Comparison of ENCODE assay signal across 26 cellular contexts in genomic region chrX:20230406-20230805, GRCh38. TPM values are rescaled to one million over a fixed set of nuclear protein-coding genes. Genes with fewer than 3 reads are reported as not detected.
DNase-seq lines count a peak whose midpoint lies in the region; ATAC-seq, FAIRE-seq and TF ChIP-seq lines count a peak whose summit lies in the region.
"Had no signal": no experiment of that assay in that cellular context is flagged by ENCODE, and none has a peak within 500 bp of the region (broad histone marks: within the 10 kb centered on the region; RNA-seq: fewer than 3 reads in every experiment).

No MANE protein-coding gene starts in this region.

- peaks cover 53% of the 10 kb centered on the region for H4K20me1 ChIP-seq in HepG2 (ENCODE audit: insufficient read depth, low read length)

- in situ Hi-C loops in HepG2 (cut with HindIII; ENCODE audit: extremely low pct_ligation_motif_present, low pct_unique_long_range_greater_than_20kb): no loop called here

- no peaks in the 10 kb centered on the region for H3K27me3 Mint-ChIP-seq in endodermal cell (ENCODE audit: insufficient read depth)
- H3K27me3 Mint-ChIP-seq: activated CD4-positive, alpha-beta T cell treated with anti-CD3 and anti-CD28 coated beads, Interleukin-2, amount 10 ng/mL, durations not matched to agents 24 days and 14 days; progenitor cell of endocrine pancreas had no signal

- no peak overlapping the region for H3K4me2 ChIP-seq in HepG2 (ENCODE audit: low read depth, low read length)

- no peak for TF ChIP-seq POLR2A in HepG2 (IDR thresholded peaks at IDR 0.05; ENCODE audit: insufficient read depth in 1 of 2, low read depth in 2 of 2, low read length in 2 of 2)
- TF ChIP-seq POLR2A in right lobe of liver (IDR thresholded peaks at IDR 0.05): no peak
- TF ChIP-seq POLR2A in ovary (IDR thresholded peaks at IDR 0.05): no peak
- TF ChIP-seq POLR2A in lower leg skin (IDR thresholded peaks at IDR 0.05): no peak

- no peak overlapping the region for H3K9ac ChIP-seq in HepG2 (ENCODE audit: insufficient read depth, low read depth, low read length)
- no peak overlapping the region for H3K9ac ChIP-seq in endodermal cell (ENCODE audit: extremely low read depth, low read length, poor library complexity, severe bottlenecking)

- no peak for TF ChIP-seq EP300 in HepG2 (IDR thresholded peaks at IDR 0.05; ENCODE audit: low read depth in 2 of 2, low read length in 2 of 2)
- no peak for TF ChIP-seq EP300 in HepG2 (CRISPR knock-in tag; IDR thresholded peaks at IDR 0.05; ENCODE audit: borderline replicate concordance)
- no peak for TF ChIP-seq EP300 in ovary (IDR thresholded peaks at IDR 0.05)

- H3K9me3 ChIP-seq in HepG2 (ENCODE audit: low read length) (no peaks in the 10 kb centered on the region), right lobe of liver (no peaks in the 10 kb centered on the region), ovary (no peaks in the 10 kb centered on the region), endodermal cell (ENCODE audit: control insufficient read depth, low read length) (peaks cover 3% of the 10 kb centered on the region)
- H3K9me3 ChIP-seq: BE2C, body of pancreas, Caco-2, left lung, SJSA1, upper lobe of left lung had no signal

- H3K4me3 Mint-ChIP-seq in endodermal cell: no peak overlapping the region
- H3K4me3 Mint-ChIP-seq: activated CD4-positive, alpha-beta T cell treated with anti-CD3 and anti-CD28 coated beads, Interleukin-2, amount 10 ng/mL, durations not matched to agents 24 days and 14 days; immature natural killer cell; mesothelial cell of epicardium had no signal

- FAIRE-seq in HepG2 (lab: Jason Lieb, UNC): no peak

- TF ChIP-seq CTCF in HepG2 (CRISPR knock-in tag; IDR thresholded peaks at IDR 0.05): no peak
- TF ChIP-seq CTCF in right lobe of liver (IDR thresholded peaks at IDR 0.05): no peak
- no peak for TF ChIP-seq CTCF in ovary (IDR thresholded peaks at IDR 0.05)
- TF ChIP-seq CTCF in endodermal cell (conservative IDR thresholded peaks at IDR 0.05): no peak
- no peak for TF ChIP-seq CTCF in lower leg skin (IDR thresholded peaks at IDR 0.05)

- H3K4me3 ChIP-seq in HepG2 (replicated peaks in 1 of 3; ENCODE audit: insufficient read depth in 1 of 3, low read depth in 2 of 3, low read length in 3 of 3) (no peak overlapping the region), right lobe of liver (no peak overlapping the region), ovary (no peak overlapping the region), endodermal cell (ENCODE audit: low read length) (no peak overlapping the region), lower leg skin (ENCODE audit: low read depth, poor library complexity, severe bottlenecking) (no peak overlapping the region)
- H3K4me3 ChIP-seq: body of pancreas, left lung, SJSA1, upper lobe of left lung had no signal

- no peak for TF ChIP-seq RAD21 in HepG2 (CRISPR knock-in tag; IDR thresholded peaks at IDR 0.05)

- peaks cover 44% of the 10 kb centered on the region for H3K9me3 Mint-ChIP-seq in endodermal cell
- H3K9me3 Mint-ChIP-seq: activated CD4-positive, alpha-beta T cell treated with anti-CD3 and anti-CD28 coated beads, Interleukin-2, amount 10 ng/mL, durations not matched to agents 24 days and 14 days had no signal

- H3K4me1 Mint-ChIP-seq in endodermal cell: peaks cover 1% of the 10 kb centered on the region
- H3K4me1 Mint-ChIP-seq: mesothelial cell of epicardium had no signal

- no peaks in the 10 kb centered on the region for H3K27me3 ChIP-seq in HepG2 (ENCODE audit: control insufficient read depth in 1 of 2, insufficient read depth in 2 of 2, low read length in 2 of 2)
- H3K27me3 ChIP-seq in right lobe of liver: no peaks in the 10 kb centered on the region
- H3K27me3 ChIP-seq in ovary: no peaks in the 10 kb centered on the region
- no peaks in the 10 kb centered on the region for H3K27me3 ChIP-seq in endodermal cell (ENCODE audit: control insufficient read depth, insufficient read depth, low read length, poor library complexity, severe bottlenecking)
- H3K27me3 ChIP-seq: BE2C, body of pancreas, left lung, SJSA1, upper lobe of left lung had no signal

- H2AFZ ChIP-seq in HepG2 (ENCODE audit: low read length): no peak overlapping the region

- whole genome bisulfite sequencing in HepG2 (ENCODE audit: low lambda C conversion rate): 92% methylated on average over 3 of the region's 3 CpGs
- WGBS in right lobe of liver (ENCODE audit: insufficient coverage, low coverage, low lambda C conversion rate, missing lambda C conversion rate): 68% methylated on average over 3 of the region's 3 CpGs
- 83 to 88% (median 85%) methylated on average over 3 of the region's 3 CpGs for WGBS in ovary, 3 donors
- WGBS in endodermal cell (ENCODE audit: insufficient coverage in 1 of 2, insufficient read length in 1 of 2), 2 experiments: 67 to 91% methylated on average over 1 to 3 of the region's 3 CpGs
- 86 to 89% methylated on average over 3 of the region's 3 CpGs for WGBS in lower leg skin, 2 donors

- intact Hi-C loops in HepG2 (cut with micrococcal nuclease; ENCODE audit: unreplicated experiment): no loop called here
- intact Hi-C loops in right lobe of liver (cut with DNase I): no loop called here
- intact Hi-C loops in ovary (cut with DNase I): no loop called here
- intact Hi-C loops in lower leg skin (cut with DNase I; ENCODE audit: low total_unique reads): no loop called here

- H3K27ac ChIP-seq in HepG2 (ENCODE audit: extremely low read length, insufficient read depth, low read length) (peak overlapping the region; percentile 26), right lobe of liver (no peak overlapping the region), ovary (no peak overlapping the region), endodermal cell (ENCODE audit: low read depth, low read length) (no peak overlapping the region)
- H3K27ac ChIP-seq: body of pancreas, left lung, SJSA1, upper lobe of left lung had no signal

- H3K4me1 ChIP-seq in HepG2 (ENCODE audit: insufficient read depth, low read length) (peaks cover 76% of the 10 kb centered on the region), right lobe of liver (no peaks in the 10 kb centered on the region), ovary (ENCODE audit: insufficient read depth) (no peaks in the 10 kb centered on the region), endodermal cell (ENCODE audit: control insufficient read depth, insufficient read depth, low read length) (no peaks in the 10 kb centered on the region)
- H3K4me1 ChIP-seq: BE2C, body of pancreas, Caco-2, left lung, SJSA1, upper lobe of left lung had no signal

- peak; percentile 27 for ATAC-seq in HepG2
- no peak for ATAC-seq in right lobe of liver
- ATAC-seq in GM21515 (IDR thresholded peaks at IDR 0.05; ENCODE audit: unreplicated experiment): peak; percentile 67
- ATAC-seq in HG03354 (IDR thresholded peaks at IDR 0.05; ENCODE audit: poor library complexity, severe bottlenecking, unreplicated experiment): peak; percentile 80
- ATAC-seq: body of pancreas, left lung had no signal

- CTCF ChIA-PET in HepG2 (lab: Yijun Ruan, JAX; ENCODE audit: low intra/inter-chr PET ratio, low total read pairs): no interaction called here

- H3K36me3 ChIP-seq in HepG2 (replicated peaks in 1 of 2; ENCODE audit: control insufficient read depth in 1 of 2, insufficient read depth in 2 of 2, low read length in 2 of 2) (peaks cover 1 to 35% of the 10 kb centered on the region in 2 experiments; a peak in 2 of 5 replicates), right lobe of liver (no peaks in the 10 kb centered on the region), ovary (no peaks in the 10 kb centered on the region), endodermal cell (ENCODE audit: control insufficient read depth, insufficient read depth, low read length) (peaks cover 22% of the 10 kb centered on the region)

- DNase-seq in HepG2 (ENCODE audit: low spot score) (no peak), right lobe of liver (no peak), ovary (no peak), endodermal cell (no peak), C1 segment of cervical spinal cord (lab: John Stamatoyannopoulos, UW) (no peak), lower leg skin (ENCODE audit: low spot score in 2 of 2) (no peak)
- DNase-seq: activated CD4-positive, alpha-beta T cell treated with anti-CD3 and anti-CD28 coated beads, Interleukin-2, amount 10 ng/mL, durations not matched to agents 24 days and 14 days; BE2C; body of pancreas; Caco-2; DND-41; effector CD4-positive, alpha-beta T cell; foreskin melanocyte; HCEC 1CT; immature natural killer cell; KBM-7; left lung; NCI-H1436 treated with DMSO at 0.1 percent for 48 hours; NCI-H526; upper lobe of left lung had no signal

- POLR2A ChIA-PET in HepG2 (lab: Yijun Ruan, JAX): no interaction called here

- no TSS peak for BruUV-seq in HepG2 (replicated peaks; lab: Mats Ljungman, UMichigan)

- H3K79me2 ChIP-seq in HepG2 (ENCODE audit: insufficient read depth, low read length): peaks cover 92% of the 10 kb centered on the region

- H3K36me3 Mint-ChIP-seq in endodermal cell (ENCODE audit: low read depth): peaks cover 37% of the 10 kb centered on the region

- no peak overlapping the region for H3K27ac Mint-ChIP-seq in endodermal cell
- H3K27ac Mint-ChIP-seq: activated CD4-positive, alpha-beta T cell treated with anti-CD3 and anti-CD28 coated beads, Interleukin-2, amount 10 ng/mL, durations not matched to agents 24 days and 14 days; activated T-helper 2 cell treated with anti-CD3 and anti-CD28 coated beads, Interferon-gamma antibody, Interleukin-2, Interleukin-4, amounts not matched to agents 10 μg/mL and 5 μg/mL and 100 μg/mL, durations not matched to agents 14 hours and 24 hours and 36 hours; mesothelial cell of epicardium; progenitor cell of endocrine pancreas had no signal

RNA-seq across cellular contexts. Expression of gene RPS6KA3, which starts 36.3 kb away (rescaled TPM):
- total RNA-seq in HepG2 (2016; rRNA removed; fragmentation: Illumina TruSeq; extraction: Trizol): 357 and 581 TPM in 2 replicates
- 39.1 and 45.2 TPM in 2 replicates for total RNA-seq in HepG2 (2016; cell fraction: cytosol; rRNA removed; fragmentation: Illumina TruSeq; extraction: Trizol; ENCODE audit: low read depth)
- 349 and 590 TPM in 2 replicates for total RNA-seq in HepG2 (2016; cell fraction: insoluble cytoplasmic fraction; rRNA removed; fragmentation: Illumina TruSeq; extraction: Trizol)
- 147 and 153 TPM in 2 replicates for total RNA-seq in HepG2 (2016; cell fraction: membrane; rRNA removed; fragmentation: Illumina TruSeq; extraction: Trizol)
- total RNA-seq in HepG2 (2016; cell fraction: nucleus; rRNA removed; fragmentation: Illumina TruSeq; extraction: Trizol): 192 and 216 TPM in 2 replicates
- 227 and 314 TPM in 2 replicates for polyA plus RNA-seq in HepG2 (2011; rRNA removed)
- 147 and 185 TPM in 2 replicates for polyA plus RNA-seq in HepG2 (2011; cell fraction: cytosol; rRNA removed)
- 92.7 and 110 TPM in 2 replicates for polyA plus RNA-seq in HepG2 (2011; cell fraction: nucleus; rRNA removed)
- polyA plus RNA-seq in HepG2 (2012): 161 and 256 TPM in 2 replicates
- 11.1 and 12.4 TPM in 2 replicates for polyA plus RNA-seq in HepG2 (2016; cell fraction: cytosol; fragmentation: Illumina TruSeq; extraction: Trizol; ENCODE audit: low read depth)
- 353 and 377 TPM in 2 replicates for polyA plus RNA-seq in HepG2 (2016; cell fraction: insoluble cytoplasmic fraction; fragmentation: Illumina TruSeq; extraction: Trizol; ENCODE audit: low read depth)
- polyA plus RNA-seq in HepG2 (2016; cell fraction: membrane; fragmentation: Illumina TruSeq; extraction: Trizol; ENCODE audit: low read depth): 48.9 and 49.3 TPM in 2 replicates
- 170 and 191 TPM in 2 replicates for polyA plus RNA-seq in HepG2 (2016; cell fraction: nucleus; fragmentation: Illumina TruSeq; extraction: Trizol; ENCODE audit: insufficient read depth, low read depth)
- polyA minus RNA-seq in HepG2 (2011; rRNA and poly(A)+ RNA removed; ENCODE audit: low replicate concordance): 81.9 and 319 TPM in 2 replicates
- 374 and 443 TPM in 2 replicates for polyA minus RNA-seq in HepG2 (2011; cell fraction: cytosol; rRNA and poly(A)+ RNA removed)
- 200 and 259 TPM in 2 replicates for polyA minus RNA-seq in HepG2 (2011; cell fraction: nucleus; rRNA and poly(A)+ RNA removed)
- 10 to 100 TPM; 36.0 to 63.7 (median 44.7) TPM for total RNA-seq in right lobe of liver
- 10 to 100 TPM; 17.2 to 30.3 (median 26.9) TPM for total RNA-seq in ovary
- polyA plus RNA-seq in ovary: 10 to 100 TPM; 10.1 to 20.0 TPM
- total RNA-seq in endodermal cell: 10 to 100 TPM; 13.9 to 20.5 TPM
- 19.4 TPM for polyA plus RNA-seq in endodermal cell (2013, experiment 1 of 2)
- polyA plus RNA-seq in endodermal cell (2013, experiment 2 of 2): 19.4 TPM
- total RNA-seq in lower leg skin: 10 to 100 TPM; 22.3 to 43.2 (median 34.5) TPM

Comparison
In these comparisons a context has a peak if more than half of its experiments do, and no peak if none do; other contexts are left out.
1. ATAC-seq: peak in HepG2 (single experiment), GM21515 (single experiment) and HG03354 (single experiment); none in right lobe of liver (0 of 4).